ENCODE assay signal across 8 cellular contexts in genomic region chr6:56637640-56638039, GRCh38. TPM values are rescaled to one million over a fixed set of nuclear protein-coding genes. Genes with fewer than 3 reads are reported as not detected.
DNase-seq lines count a peak whose midpoint lies in the region; ATAC-seq, FAIRE-seq and TF ChIP-seq lines count a peak whose summit lies in the region.

No MANE protein-coding gene starts in this region.

- no CpG with 5 or more reads among the region's 2 CpGs for WGBS in trophoblast cell (ENCODE audit: extremely low coverage, insufficient coverage, insufficient read length)

- no peaks in the 10 kb centered on the region for H3K27me3 ChIP-seq in Karpas-422 (ENCODE audit: low read length)
- no peaks in the 10 kb centered on the region for H3K27me3 ChIP-seq in trophoblast cell (ENCODE audit: insufficient read depth, low read length)

- no peak overlapping the region for H4K8ac ChIP-seq in trophoblast cell (ENCODE audit: low read depth, low read length)

- TF ChIP-seq CTCF in D721Med (IDR thresholded peaks at IDR 0.05; ENCODE audit: insufficient read depth, missing control alignments), result peak; percentile 84

- no peaks in the 10 kb centered on the region for H3K79me1 ChIP-seq in trophoblast cell (ENCODE audit: low read length)

- H2AFZ ChIP-seq in Karpas-422 (ENCODE audit: low read length), result no peak overlapping the region
- H2AFZ ChIP-seq in trophoblast cell (ENCODE audit: insufficient read depth, low read length, poor library complexity), result no peak overlapping the region

- H3K4me1 ChIP-seq in Karpas-422 (ENCODE audit: low read length), result no peaks in the 10 kb centered on the region
- H3K4me1 ChIP-seq in trophoblast cell (ENCODE audit: control insufficient read depth in 1 of 2, insufficient read depth in 2 of 2, low read length in 2 of 2), result no peaks in the 10 kb centered on the region

- H3K23ac ChIP-seq in trophoblast cell (ENCODE audit: low read length), result no peak overlapping the region

- in situ Hi-C loops in SK-MEL-5 (cut with HindIII; ENCODE audit: low pct_unique_long_range_greater_than_20kb, low sequenced_read_pairs), result no loop called here

- H3K9ac ChIP-seq in Karpas-422 (ENCODE audit: low read length) (no peak overlapping the region), trophoblast cell (ENCODE audit: low read length) (no peak overlapping the region)

- ATAC-seq in GM19397 (IDR thresholded peaks at IDR 0.05; ENCODE audit: unreplicated experiment) (no peak), GM18873 (IDR thresholded peaks at IDR 0.05; ENCODE audit: low FRiP score, unreplicated experiment) (no peak)

- no peak overlapping the region for H3K18ac ChIP-seq in trophoblast cell (ENCODE audit: low read length)

- no peak overlapping the region for H3K14ac ChIP-seq in trophoblast cell (ENCODE audit: low read length)

- H4K20me1 ChIP-seq in Karpas-422 (ENCODE audit: insufficient read depth, low read depth, low read length), result no peaks in the 10 kb centered on the region

- no peaks in the 10 kb centered on the region for H3K9me2 ChIP-seq in Karpas-422 (replicated peaks; ENCODE audit: insufficient read depth, low read length)

- H2BK12ac ChIP-seq in trophoblast cell (ENCODE audit: low read length), result no peak overlapping the region

- no peak overlapping the region for H3K4me2 ChIP-seq in Karpas-422 (ENCODE audit: low read depth, low read length, poor library complexity, severe bottlenecking)
- H3K4me2 ChIP-seq in trophoblast cell (ENCODE audit: low read length), result no peak overlapping the region

- H2BK120ac ChIP-seq in trophoblast cell (ENCODE audit: insufficient read depth, low read length, poor library complexity), result no peak overlapping the region

- no peaks in the 10 kb centered on the region for H3K79me2 ChIP-seq in Karpas-422 (ENCODE audit: low read length)
- no peaks in the 10 kb centered on the region for H3K79me2 ChIP-seq in trophoblast cell (ENCODE audit: control insufficient read depth, insufficient read depth, low read length, poor library complexity)

- no peak overlapping the region for H2BK5ac ChIP-seq in trophoblast cell (ENCODE audit: low read depth, low read length, poor library complexity)

- FAIRE-seq in D721Med (lab: Jason Lieb, UNC), result peak; percentile 46

- H2AK5ac ChIP-seq in trophoblast cell (ENCODE audit: low read length), result no peak overlapping the region

- no peak overlapping the region for H3K4ac ChIP-seq in trophoblast cell (ENCODE audit: low read depth, low read length)

- H3K9me3 ChIP-seq in Karpas-422 (ENCODE audit: low read length) (no peaks in the 10 kb centered on the region), trophoblast cell (ENCODE audit: insufficient read depth, low read depth, low read length) (no peaks in the 10 kb centered on the region)

- H4K91ac ChIP-seq in trophoblast cell (ENCODE audit: low read depth, low read length), result no peak overlapping the region

- no peak for DNase-seq in D721Med (ENCODE audit: insufficient read length, low spot score)
- DNase-seq in Karpas-422, result peak; percentile 47
- DNase-seq in SK-MEL-5 (ENCODE audit: low read depth, low spot score), result peak; percentile 69
- DNase-seq in fibroblast of peridontal ligament (ENCODE audit: extremely low read depth), result peak; percentile 92
- DNase-seq in trophoblast cell, result peak; percentile 6 to 85
- DNase-seq in germinal center (ENCODE audit: low spot score), result no peak

- no peaks in the 10 kb centered on the region for H3K36me3 ChIP-seq in Karpas-422 (ENCODE audit: insufficient read depth, low read length)
- peaks cover 6 to 7% of the 10 kb centered on the region in 2 experiments for H3K36me3 ChIP-seq in trophoblast cell (ENCODE audit: control insufficient read depth in 1 of 2, insufficient read depth in 2 of 2, low read length in 2 of 2)

- no peak overlapping the region for H4K12ac ChIP-seq in trophoblast cell (ENCODE audit: low read depth, low read length)

- no peak overlapping the region for H3K4me3 ChIP-seq in Karpas-422 (ENCODE audit: low read length)
- no peak overlapping the region for H3K4me3 ChIP-seq in trophoblast cell (ENCODE audit: low read depth, low read length)

- H3K27ac ChIP-seq in Karpas-422 (ENCODE audit: low read length), result no peak overlapping the region
- H3K27ac ChIP-seq in trophoblast cell (ENCODE audit: low read depth, low read length), result no peak overlapping the region

RNA-seq across cellular contexts. Expression of gene DST, which starts 5.0 kb away (rescaled TPM):
- total RNA-seq in Karpas-422 (2014; rRNA removed; shearing (Covaris generic); ENCODE audit: low replicate concordance), result 122 and 241 TPM in 2 replicates
- total RNA-seq in SK-MEL-5 (2014; rRNA removed; shearing (Covaris generic)), result 86.4 and 92.3 TPM in 2 replicates
- polyA plus RNA-seq in SK-MEL-5 (2015; cell fraction: cytosol; rRNA removed), result 50.0 and 61.5 TPM in 2 replicates
- 221 and 279 TPM in 2 replicates for polyA plus RNA-seq in SK-MEL-5 (2015; cell fraction: nucleus; rRNA removed)
- polyA plus RNA-seq in trophoblast cell (2013), result 48.5 and 51.5 TPM in 2 replicates

Comparison
In these comparisons a context has a peak if more than half of its experiments do, and no peak if none do; other contexts are left out.
1. DNase-seq: peak in Karpas-422 (single experiment), SK-MEL-5 (single experiment), fibroblast of peridontal ligament (single experiment) and trophoblast cell (2 of 2); none in D721Med (single experiment) and germinal center (single experiment).